ENCODE assay signal across 1 cellular context in genomic region chr10:50453940-50454339, GRCh38.
TF ChIP-seq lines count a peak whose summit lies in the region.

No MANE protein-coding gene starts in this region.

TF ChIP-seq in GM12878, 131 proteins besides CTCF, POLR2A, EP300 and RAD21 (continued from another document):
- peak; percentile 45; the same call in 1 of the 2 replicates for TF ChIP-seq NFIC (IDR thresholded peaks at IDR 0.05; ENCODE audit: low read depth, low read length)
- 0 out of 2 replicates have a peak, but pooled peaks have one; percentile 12 for TF ChIP-seq IKZF1 (conservative IDR thresholded peaks at IDR 0.05)
- 0 out of 2 replicates have a peak, but pooled peaks have one; percentile 17 for TF ChIP-seq MLLT1 (IDR thresholded peaks at IDR 0.05)
- peak; percentile 21; the same call in 1 of the 2 replicates for TF ChIP-seq RELB (IDR thresholded peaks at IDR 0.05; ENCODE audit: low read depth)
- TF ChIP-seq SPI1 (IDR thresholded peaks at IDR 0.05; ENCODE audit: borderline replicate concordance, insufficient read depth, low read depth, low read length) = peak; percentile 52; the same call in 1 of the 2 replicates
- peak; percentile 78; the same call in 1 of the 2 replicates for TF ChIP-seq ZNF384 (IDR thresholded peaks at IDR 0.05; ENCODE audit: borderline replicate concordance, low read depth, low read length)
